Comparison of ENCODE assay signal across 24 cellular contexts in the genomic region with DNA sequence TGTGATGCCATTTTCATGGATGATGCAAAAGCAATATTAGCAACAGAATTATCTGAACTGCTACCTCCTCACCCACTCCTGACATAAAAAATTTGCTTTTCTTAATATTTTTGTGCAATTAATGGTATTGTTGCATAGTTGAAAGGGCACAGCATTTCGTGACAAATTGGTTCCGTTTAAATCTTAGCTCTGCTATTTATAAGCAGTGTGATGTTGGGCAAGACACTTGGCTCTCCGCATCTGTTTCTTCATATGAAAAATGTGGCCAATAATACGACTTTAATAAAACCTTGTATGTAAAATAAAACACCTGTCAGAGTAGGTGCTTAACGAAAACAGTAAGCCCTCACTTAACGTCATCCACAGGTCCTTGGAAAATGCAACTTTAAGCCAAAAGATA. TPM values are rescaled to one million over a fixed set of nuclear protein-coding genes. Genes with fewer than 3 reads are reported as not detected.
DNase-seq lines count a peak whose midpoint lies in the region; TF ChIP-seq lines count a peak whose summit lies in the region.
"Had no signal": no experiment of that assay in that cellular context is flagged by ENCODE, and none has a peak within 500 bp of the region (broad histone marks: within the 10 kb centered on the region; RNA-seq: fewer than 3 reads in every experiment).

No MANE protein-coding gene starts in this region.

- H3K9me3 Mint-ChIP-seq in brain = no peaks in the 10 kb centered on the region
- H3K9me3 Mint-ChIP-seq: mesothelial cell of epicardium; stimulated activated memory B cell treated with anti-CD40 and anti-IgM and Interleukin-4, amounts not matched to agents 10 μg/mL and 1 μg/mL and 100 μg/mL, for 72 hours had no signal

- no peak overlapping the region for H3K4me3 ChIP-seq in GM23248
- H3K4me3 ChIP-seq in osteoblast (ENCODE audit: insufficient read depth, low read length) = no peak overlapping the region
- H3K4me3 ChIP-seq: Peyer's patch, upper lobe of right lung had no signal

- H3K27me3 ChIP-seq in GM23248 (replicated peaks; ENCODE audit: insufficient read depth) = no peaks in the 10 kb centered on the region
- no peaks in the 10 kb centered on the region for H3K27me3 ChIP-seq in osteoblast (ENCODE audit: insufficient read depth, low read length)
- H3K27me3 ChIP-seq: Peyer's patch, upper lobe of right lung had no signal

- H3K27ac ChIP-seq in GM23248 (no peak overlapping the region), osteoblast (ENCODE audit: low read depth, low read length) (no peak overlapping the region)
- H3K27ac ChIP-seq: KMS-11, Peyer's patch, upper lobe of right lung had no signal

- H2AFZ ChIP-seq in GM23248 (no peak overlapping the region), osteoblast (ENCODE audit: low read length) (no peak overlapping the region)

- H3F3A ChIP-seq in GM23248 (ENCODE audit: insufficient read depth) = 0 out of 2 replicates have a peak, but pooled peaks cover 7% of the 10 kb centered on the region

- H3K36me3 ChIP-seq in GM23248 (ENCODE audit: low read depth) (no peaks in the 10 kb centered on the region), osteoblast (ENCODE audit: insufficient read depth, low read length) (peaks cover 7% of the 10 kb centered on the region)
- H3K36me3 ChIP-seq: Peyer's patch, upper lobe of right lung had no signal

- H3K4me2 ChIP-seq in GM23248 (ENCODE audit: unreplicated experiment) (no peak overlapping the region), osteoblast (ENCODE audit: insufficient read depth, low read length) (peak overlapping the region; percentile 15)

- peaks cover 34% of the 10 kb centered on the region for H3K36me3 Mint-ChIP-seq in brain

- H4K20me1 ChIP-seq in GM23248 (ENCODE audit: insufficient read depth) = peaks cover 15% of the 10 kb centered on the region
- peaks cover 50% of the 10 kb centered on the region for H4K20me1 ChIP-seq in osteoblast (ENCODE audit: insufficient read depth, low read length)

- H3K4me1 ChIP-seq in GM23248 (ENCODE audit: insufficient read depth) = peaks cover 43% of the 10 kb centered on the region; the same call in 1 of the 2 replicates
- no peaks in the 10 kb centered on the region for H3K4me1 ChIP-seq in osteoblast (ENCODE audit: insufficient read depth, low read length)

- TF ChIP-seq CTCF in brain (conservative IDR thresholded peaks at IDR 0.05) (no peak), osteoblast (IDR thresholded peaks at IDR 0.05; ENCODE audit: extremely low read depth, low read depth, low read length) (no peak)

- H3K27ac Mint-ChIP-seq in brain = no peak overlapping the region
- H3K27ac Mint-ChIP-seq: activated CD8-positive, alpha-beta T cell treated with anti-CD3 and anti-CD28 coated beads, Interleukin-2, amount 10 ng/mL, durations not matched to agents 7 days and 5 days; stimulated activated memory B cell treated with anti-CD40 and anti-IgM and Interleukin-4, amounts not matched to agents 10 μg/mL and 1 μg/mL and 100 μg/mL, for 72 hours had no signal

- H3K4me1 Mint-ChIP-seq in brain = peaks cover 94% of the 10 kb centered on the region

- peak overlapping the region in 3 of 5 experiments; percentile 29 to 49 (median 44) for H3K4me3 Mint-ChIP-seq in brain
- H3K4me3 Mint-ChIP-seq: activated CD8-positive, alpha-beta T cell treated with anti-CD3 and anti-CD28 coated beads, Interleukin-2, amount 10 ng/mL, durations not matched to agents 7 days and 5 days; mesothelial cell of epicardium; stimulated activated memory B cell treated with anti-CD40 and anti-IgM and Interleukin-4, amounts not matched to agents 10 μg/mL and 1 μg/mL and 100 μg/mL, for 72 hours had no signal

- DNase-seq in GM23248 (peak; percentile 50), NOMO-1 treated with dmso at 0.1 percent for 144 hours (lab: John Stamatoyannopoulos, UW; ENCODE audit: unreplicated experiment) (peak; percentile 28), osteoblast (ENCODE audit: insufficient read length, low spot score, missing footprints) (no peak), NCI-H2107 (lab: John Stamatoyannopoulos, UW) (no peak), iPS-NIHi11 (ENCODE audit: low spot score) (no peak), NCI-H1048 (lab: John Stamatoyannopoulos, UW) (no peak), T-helper 9 cell (no peak)
- DNase-seq: activated CD8-positive, alpha-beta T cell treated with anti-CD3 and anti-CD28 coated beads, Interleukin-2, amount 10 ng/mL, durations not matched to agents 7 days and 5 days; activated effector memory CD4-positive, alpha-beta T cell treated with anti-CD3 and anti-CD28 coated beads, Interleukin-2, amount 50 U/mL, for 16 hours; C1 segment of cervical spinal cord; Calu3; DMS79 treated with DMSO at 0.1 percent for 48 hours; naive thymus-derived CD4-positive, alpha-beta T cell; NCI-H1092; NCI-H1694 treated with DMSO at 0.1 percent for 48 hours; NCI-H2171 treated with DMSO at 0.1 percent for 48 hours; NCI-H524; Peyer's patch; stimulated activated CD4-positive, alpha-beta T cell treated with anti-CD3 and anti-CD28 coated beads, Interleukin-4, amount 100 ng/mL, for 24 hours; upper lobe of right lung had no signal

- peaks cover 14% of the 10 kb centered on the region for H3K27me3 Mint-ChIP-seq in brain
- H3K27me3 Mint-ChIP-seq: naive thymus-derived CD4-positive, alpha-beta T cell; stimulated activated memory B cell treated with anti-CD40 and anti-IgM and Interleukin-4, amounts not matched to agents 10 μg/mL and 1 μg/mL and 100 μg/mL, for 72 hours had no signal

- 13 to 15% methylated on average over 6 of the region's 6 CpGs for WGBS in GM23248 (ENCODE audit: low coverage in 1 of 2, low lambda C conversion rate in 2 of 2, missing lambda C conversion rate in 2 of 2), 2 experiments

- H3K9ac ChIP-seq in GM23248 = no peak overlapping the region
- H3K9ac ChIP-seq: KMS-11 had no signal

- H3K9me3 ChIP-seq in GM23248 (ENCODE audit: low read depth) (no peaks in the 10 kb centered on the region), osteoblast (ENCODE audit: low read depth, low read length) (no peaks in the 10 kb centered on the region)
- H3K9me3 ChIP-seq: Peyer's patch, upper lobe of right lung had no signal

- in situ Hi-C loops in GM23248 (cut with MboI) = loop anchor here (25.0 kb wide), 1 partner anchor 736 kb away; no protein-coding TSS in a partner anchor

- 0 out of 2 replicates have a peak, but pooled peaks cover 4% of the 10 kb centered on the region for H3K9me2 ChIP-seq in GM23248 (ENCODE audit: insufficient read depth)

- H3K79me2 ChIP-seq in GM23248 (ENCODE audit: insufficient read depth) (peaks cover 97% of the 10 kb centered on the region), osteoblast (ENCODE audit: insufficient read depth, low read length) (peaks cover 92% of the 10 kb centered on the region)

RNA-seq across cellular contexts. Expression of a gene that starts 4.2 kb away (rescaled TPM):
- 76.0 and 106 TPM in 2 replicates for total RNA-seq in GM23248 (2014; rRNA removed; shearing (Covaris generic))
- 198 and 211 TPM in 2 replicates for polyA plus RNA-seq in GM23248 (2016; fragmentation: Nextera tagmentation; extraction: Ambion mirVana)
- polyA plus RNA-seq in brain (ENCODE audit: insufficient read depth, low read depth, low replicate concordance) = 19.3 TPM
- 54.6 and 56.6 TPM in 2 replicates for total RNA-seq in osteoblast

RNA-seq across cellular contexts. Expression of a gene that starts 4.4 kb away (rescaled TPM):
- 3.4 and 11.5 TPM in 2 replicates for total RNA-seq in GM23248 (2014; rRNA removed; shearing (Covaris generic))
- polyA plus RNA-seq in GM23248 (2016; fragmentation: Nextera tagmentation; extraction: Ambion mirVana) (11.2 and 11.7 TPM in 2 replicates), brain (ENCODE audit: insufficient read depth, low read depth, low replicate concordance) (2.5 TPM)
- total RNA-seq in osteoblast = 6.8 and 8.0 TPM in 2 replicates

Comparison
In these comparisons a context has a peak if more than half of its experiments do, and no peak if none do; other contexts are left out.
1. DNase-seq: peak in GM23248 (single experiment) and NOMO-1 treated with dmso at 0.1 percent for 144 hours (single experiment); none in osteoblast (single experiment), NCI-H2107 (single experiment), iPS-NIHi11 (single experiment), NCI-H1048 (single experiment) and T-helper 9 cell (single experiment).